Comparison of ENCODE assay signal across 14 cellular contexts in the genomic region with DNA sequence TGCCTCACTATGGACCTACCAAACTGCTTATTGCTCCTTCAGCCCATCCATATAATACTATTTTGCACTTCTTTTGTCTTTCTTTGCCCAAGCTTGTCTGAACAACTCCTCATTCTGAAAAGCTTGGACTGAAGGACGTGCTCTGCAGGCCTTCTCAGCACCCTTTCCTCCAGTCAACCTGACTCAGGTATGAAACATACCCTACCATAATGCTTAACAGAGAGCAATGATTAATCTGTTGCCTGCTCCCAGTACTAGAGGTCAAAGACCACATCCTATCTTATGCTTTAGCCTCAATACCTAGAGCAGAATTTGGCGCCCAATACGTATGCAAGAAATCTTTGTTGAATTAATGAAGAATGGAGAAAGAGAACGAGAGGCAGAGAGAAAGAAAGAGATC. TPM values are rescaled to one million over a fixed set of nuclear protein-coding genes. Genes with fewer than 3 reads are reported as not detected.
A peak's percentile ranks its signal among the peaks of the same experiment; 100 is the strongest.
DNase-seq lines count a peak whose midpoint lies in the region; ATAC-seq and TF ChIP-seq lines count a peak whose summit lies in the region.
"Had no signal": no experiment of that assay in that cellular context is flagged by ENCODE, and none has a peak within 500 bp of the region (broad histone marks: within the 10 kb centered on the region; RNA-seq: fewer than 3 reads in every experiment).

No MANE protein-coding gene starts in this region.

- H3K27me3 ChIP-seq in breast epithelium (no peaks in the 10 kb centered on the region), foreskin keratinocyte (no peaks in the 10 kb centered on the region)
- H3K27me3 ChIP-seq: cardiac muscle cell, right atrium auricular region, tibial artery had no signal

- no TSS peak for BruUV-seq in MCF 10A (replicated peaks; lab: Mats Ljungman, UMichigan)

- TF ChIP-seq CTCF in MCF 10A (IDR thresholded peaks at IDR 0.05; ENCODE audit: unreplicated experiment) = no peak
- TF ChIP-seq CTCF in breast epithelium (IDR thresholded peaks at IDR 0.05) = no peak
- no peak for TF ChIP-seq CTCF in foreskin keratinocyte (conservative IDR thresholded peaks at IDR 0.05)

- no peak for DNase-seq in MCF 10A (ENCODE audit: unreplicated experiment)
- DNase-seq in breast epithelium (ENCODE audit: low spot score in 2 of 2) = no peak
- DNase-seq in activated T-helper 1 cell treated with anti-CD3 and anti-CD28 coated beads, Interleukin-12 subunit alpha, Interleukin-12 subunit beta, Interleukin-2, Interleukin-4 antibody, amounts not matched to agents 30 ng/mL and 10 ng/mL and 1 ng/mL, durations not matched to agents 14 hours and 24 hours and 36 hours (ENCODE audit: low spot score) = no peak
- peak; percentile 80 to 94 for DNase-seq in foreskin keratinocyte
- peak in 1 of 2 donors; percentile 46 for DNase-seq in stimulated activated effector memory CD8-positive, alpha-beta T cell treated with anti-CD3 and anti-CD28 coated beads, Interleukin-12 subunit alpha, Interleukin-12 subunit beta, amount 100 ng/mL, for 72 hours (ENCODE audit: low spot score in 2 of 2)
- no peak for DNase-seq in NCI-H187 treated with DMSO at 0.1 percent for 48 hours (lab: John Stamatoyannopoulos, UW)
- DNase-seq: DMS53; NCI-H526 treated with DMSO at 0.1 percent for 48 hours; stimulated activated naive B cell treated with anti-CD40 and anti-IgM and Interleukin-4, amounts not matched to agents 10 μg/mL and 1 μg/mL and 100 μg/mL, for 72 hours; tibial artery had no signal

- H3K9me3 Mint-ChIP-seq in MCF 10A (ENCODE audit: unreplicated experiment) = no peaks in the 10 kb centered on the region
- H3K9me3 Mint-ChIP-seq in activated T-helper 1 cell treated with anti-CD3 and anti-CD28 coated beads, Interleukin-12 subunit alpha, Interleukin-12 subunit beta, Interleukin-2, Interleukin-4 antibody, amounts not matched to agents 30 ng/mL and 10 ng/mL and 1 ng/mL, durations not matched to agents 14 hours and 24 hours and 36 hours = peaks cover 3% of the 10 kb centered on the region
- peaks cover 3% of the 10 kb centered on the region for H3K9me3 Mint-ChIP-seq in stimulated activated effector memory CD8-positive, alpha-beta T cell treated with anti-CD3 and anti-CD28 coated beads, Interleukin-12 subunit alpha, Interleukin-12 subunit beta, amount 100 ng/mL, for 72 hours

- peaks cover 34% of the 10 kb centered on the region for H3K4me1 Mint-ChIP-seq in MCF 10A (ENCODE audit: insufficient read depth, unreplicated experiment)
- peaks cover 52% of the 10 kb centered on the region for H3K4me1 Mint-ChIP-seq in activated T-helper 1 cell treated with anti-CD3 and anti-CD28 coated beads, Interleukin-12 subunit alpha, Interleukin-12 subunit beta, Interleukin-2, Interleukin-4 antibody, amounts not matched to agents 30 ng/mL and 10 ng/mL and 1 ng/mL, durations not matched to agents 14 hours and 24 hours and 36 hours (ENCODE audit: low read depth)
- H3K4me1 Mint-ChIP-seq in stimulated activated effector memory CD8-positive, alpha-beta T cell treated with anti-CD3 and anti-CD28 coated beads, Interleukin-12 subunit alpha, Interleukin-12 subunit beta, amount 100 ng/mL, for 72 hours = peaks cover 69% of the 10 kb centered on the region

- no peak overlapping the region for H3K4me3 Mint-ChIP-seq in MCF 10A (ENCODE audit: unreplicated experiment)
- peak overlapping the region; percentile 4 for H3K4me3 Mint-ChIP-seq in activated T-helper 1 cell treated with anti-CD3 and anti-CD28 coated beads, Interleukin-12 subunit alpha, Interleukin-12 subunit beta, Interleukin-2, Interleukin-4 antibody, amounts not matched to agents 30 ng/mL and 10 ng/mL and 1 ng/mL, durations not matched to agents 14 hours and 24 hours and 36 hours
- H3K4me3 Mint-ChIP-seq in stimulated activated effector memory CD8-positive, alpha-beta T cell treated with anti-CD3 and anti-CD28 coated beads, Interleukin-12 subunit alpha, Interleukin-12 subunit beta, amount 100 ng/mL, for 72 hours = peak overlapping the region; percentile 16

- peak; percentile 81 for ATAC-seq in foreskin keratinocyte
- ATAC-seq in stimulated activated effector memory CD8-positive, alpha-beta T cell treated with anti-CD3 and anti-CD28 coated beads, Interleukin-12 subunit alpha, Interleukin-12 subunit beta, amount 100 ng/mL, for 72 hours = peak; percentile 77
- ATAC-seq in GM21381 (IDR thresholded peaks at IDR 0.05; ENCODE audit: unreplicated experiment) = no peak
- ATAC-seq in GM18907 (IDR thresholded peaks at IDR 0.05; ENCODE audit: unreplicated experiment) = no peak

- H3K36me3 Mint-ChIP-seq in MCF 10A (ENCODE audit: insufficient read depth, unreplicated experiment) = no peaks in the 10 kb centered on the region
- peaks cover 24% of the 10 kb centered on the region for H3K36me3 Mint-ChIP-seq in activated T-helper 1 cell treated with anti-CD3 and anti-CD28 coated beads, Interleukin-12 subunit alpha, Interleukin-12 subunit beta, Interleukin-2, Interleukin-4 antibody, amounts not matched to agents 30 ng/mL and 10 ng/mL and 1 ng/mL, durations not matched to agents 14 hours and 24 hours and 36 hours (ENCODE audit: low read depth)
- peaks cover 9% of the 10 kb centered on the region for H3K36me3 Mint-ChIP-seq in stimulated activated effector memory CD8-positive, alpha-beta T cell treated with anti-CD3 and anti-CD28 coated beads, Interleukin-12 subunit alpha, Interleukin-12 subunit beta, amount 100 ng/mL, for 72 hours

- H3K4me3 ChIP-seq in breast epithelium = no peak overlapping the region
- H3K4me3 ChIP-seq: cardiac muscle cell, right atrium auricular region, tibial artery had no signal

- peak overlapping the region; percentile 89 for H3K27ac Mint-ChIP-seq in MCF 10A (ENCODE audit: low read depth, unreplicated experiment)
- peak overlapping the region; percentile 33 for H3K27ac Mint-ChIP-seq in activated T-helper 1 cell treated with anti-CD3 and anti-CD28 coated beads, Interleukin-12 subunit alpha, Interleukin-12 subunit beta, Interleukin-2, Interleukin-4 antibody, amounts not matched to agents 30 ng/mL and 10 ng/mL and 1 ng/mL, durations not matched to agents 14 hours and 24 hours and 36 hours
- no peak overlapping the region for H3K27ac Mint-ChIP-seq in stimulated activated effector memory CD8-positive, alpha-beta T cell treated with anti-CD3 and anti-CD28 coated beads, Interleukin-12 subunit alpha, Interleukin-12 subunit beta, amount 100 ng/mL, for 72 hours
- H3K27ac Mint-ChIP-seq: stimulated activated naive B cell treated with anti-CD40 and anti-IgM and Interleukin-4, amounts not matched to agents 10 μg/mL and 1 μg/mL and 100 μg/mL, for 72 hours had no signal

- H3K27me3 Mint-ChIP-seq in MCF 10A (ENCODE audit: insufficient read depth, unreplicated experiment) = no peaks in the 10 kb centered on the region
- no peaks in the 10 kb centered on the region for H3K27me3 Mint-ChIP-seq in activated T-helper 1 cell treated with anti-CD3 and anti-CD28 coated beads, Interleukin-12 subunit alpha, Interleukin-12 subunit beta, Interleukin-2, Interleukin-4 antibody, amounts not matched to agents 30 ng/mL and 10 ng/mL and 1 ng/mL, durations not matched to agents 14 hours and 24 hours and 36 hours (ENCODE audit: insufficient read depth)
- H3K27me3 Mint-ChIP-seq: stimulated activated naive B cell treated with anti-CD40 and anti-IgM and Interleukin-4, amounts not matched to agents 10 μg/mL and 1 μg/mL and 100 μg/mL, for 72 hours had no signal

- H3K27ac ChIP-seq in breast epithelium (no peak overlapping the region), foreskin keratinocyte (peak overlapping the region; percentile 69)
- H3K27ac ChIP-seq: cardiac muscle cell, right atrium auricular region had no signal

- CTCF ChIA-PET in MCF 10A (lab: Yijun Ruan, JAX) = no interaction called here

- TF ChIP-seq POLR2A in breast epithelium (IDR thresholded peaks at IDR 0.05) = no peak

- intact Hi-C loops in MCF 10A (cut with micrococcal nuclease) = no loop called here
- intact Hi-C loops in breast epithelium (cut with DNase I; ENCODE audit: low total_unique reads) = no loop called here
- intact Hi-C loops in activated T-helper 1 cell treated with anti-CD3 and anti-CD28 coated beads, Interleukin-12 subunit alpha, Interleukin-12 subunit beta, Interleukin-2, Interleukin-4 antibody, amounts not matched to agents 30 ng/mL and 10 ng/mL and 1 ng/mL, durations not matched to agents 14 hours and 24 hours and 36 hours (cut with micrococcal nuclease) = no loop called here

- POLR2A ChIA-PET in MCF 10A (lab: Yijun Ruan, JAX) = no interaction called here

- H3K36me3 ChIP-seq in breast epithelium = no peaks in the 10 kb centered on the region
- H3K36me3 ChIP-seq: cardiac muscle cell, right atrium auricular region, tibial artery had no signal

- H3K9me3 ChIP-seq in breast epithelium = no peaks in the 10 kb centered on the region
- H3K9me3 ChIP-seq: right atrium auricular region, tibial artery had no signal

- peaks cover 0 to 3% of the 10 kb centered on the region in 2 donors for H3K4me1 ChIP-seq in breast epithelium
- H3K4me1 ChIP-seq in foreskin keratinocyte = peaks cover 45% of the 10 kb centered on the region

RNA-seq across cellular contexts. Expression of gene ATXN1, which starts 55.2 kb away (rescaled TPM):
- total RNA-seq in MCF 10A (2022) (16.5 and 34.5 TPM in 2 replicates), breast epithelium (10 to 100 TPM; 26.7 to 63.2 (median 37.4) TPM), foreskin keratinocyte (7.2 and 11.9 TPM in 2 replicates)
- total RNA-seq in activated T-helper 1 cell treated with anti-CD3 and anti-CD28 coated beads, Interleukin-12 subunit alpha, Interleukin-12 subunit beta, Interleukin-2, Interleukin-4 antibody, amounts not matched to agents 30 ng/mL and 10 ng/mL and 1 ng/mL, durations not matched to agents 14 hours and 24 hours and 36 hours = 107 and 109 TPM in 2 replicates
- 2.4 and 3.0 TPM in 2 replicates for polyA plus RNA-seq in foreskin keratinocyte

Comparison
In these comparisons a context has a peak if more than half of its experiments do, and no peak if none do; other contexts are left out.
1. DNase-seq: peak in foreskin keratinocyte (2 of 2); none in MCF 10A (single experiment), breast epithelium (0 of 2), activated T-helper 1 cell treated with anti-CD3 and anti-CD28 coated beads, Interleukin-12 subunit alpha, Interleukin-12 subunit beta, Interleukin-2, Interleukin-4 antibody, amounts not matched to agents 30 ng/mL and 10 ng/mL and 1 ng/mL, durations not matched to agents 14 hours and 24 hours and 36 hours (single experiment) and NCI-H187 treated with DMSO at 0.1 percent for 48 hours (single experiment).
2. ATAC-seq: peak in foreskin keratinocyte (single experiment) and stimulated activated effector memory CD8-positive, alpha-beta T cell treated with anti-CD3 and anti-CD28 coated beads, Interleukin-12 subunit alpha, Interleukin-12 subunit beta, amount 100 ng/mL, for 72 hours (single experiment); none in GM21381 (single experiment) and GM18907 (single experiment).